In the genomic region with DNA sequence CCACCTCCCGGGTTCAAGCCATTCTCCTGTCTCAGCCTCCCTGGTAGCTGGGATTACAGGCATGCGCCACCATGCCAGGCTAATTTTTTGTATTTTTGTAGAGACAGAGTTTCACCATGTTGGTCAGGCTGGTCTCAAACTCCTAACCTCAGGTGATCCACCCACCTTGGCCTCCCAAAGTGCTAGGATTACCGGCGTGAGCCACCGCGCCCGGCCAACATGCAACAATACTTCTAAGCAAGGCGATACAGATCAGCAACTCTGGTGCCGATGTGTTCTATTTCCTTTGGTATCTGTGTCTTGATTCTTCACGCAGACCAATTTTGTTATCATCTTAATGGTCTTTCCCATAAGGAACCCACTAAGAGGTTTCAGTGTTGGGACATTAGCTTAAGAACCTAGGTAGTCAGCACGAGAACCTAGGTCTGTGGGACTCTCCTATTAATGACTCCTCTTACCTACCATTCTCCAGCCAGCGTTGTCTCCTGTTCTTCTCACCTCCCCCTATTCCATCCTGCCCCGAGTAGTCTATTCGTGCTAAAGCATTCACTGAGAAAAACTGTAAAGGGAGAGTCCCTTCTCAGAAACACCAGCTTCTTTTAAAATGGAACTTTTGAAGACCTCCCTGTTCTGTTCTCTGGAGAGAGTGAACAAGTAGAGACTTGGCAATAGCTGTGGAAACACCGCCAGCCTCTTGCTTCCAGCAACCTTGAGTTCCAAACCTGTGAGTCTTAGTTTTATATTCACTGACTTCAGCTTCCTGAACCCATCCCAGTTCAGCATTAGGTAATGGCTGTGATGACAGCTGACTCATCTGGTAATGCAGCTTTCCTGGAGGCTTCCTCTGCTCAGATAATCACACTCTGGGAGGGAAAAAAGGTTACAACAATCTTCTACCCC, we compare ENCODE assay signal across 9 cellular contexts.
A peak's percentile ranks its signal among the peaks of the same experiment; 100 is the strongest.
DNase-seq lines count a peak whose midpoint lies in the region; ATAC-seq and TF ChIP-seq lines count a peak whose summit lies in the region.
"Had no signal": no experiment of that assay in that cellular context is flagged by ENCODE, and none has a peak within 500 bp of the region (broad histone marks: within the 10 kb centered on the region; RNA-seq: fewer than 3 reads in every experiment).

No MANE protein-coding gene starts in this region.

- no peak for TF ChIP-seq CTCF in PC-3 (conservative IDR thresholded peaks at IDR 0.05; ENCODE audit: low read depth, low read length)

- H3K79me2 ChIP-seq in PC-3 (ENCODE audit: low read length), result no peaks in the 10 kb centered on the region

- H3K9me3 Mint-ChIP-seq in CD8-positive, alpha-beta memory T cell, result peaks cover 0 to 5% (median 0%) of the 10 kb centered on the region in 5 donors

- H3K27me3 ChIP-seq in CD8-positive, alpha-beta memory T cell (ENCODE audit: insufficient read depth, low read length, poor library complexity, severe bottlenecking), result no peaks in the 10 kb centered on the region
- no peaks in the 10 kb centered on the region for H3K27me3 ChIP-seq in PC-3 (ENCODE audit: low read length)

- no peaks in the 10 kb centered on the region for H3K4me1 Mint-ChIP-seq in CD8-positive, alpha-beta memory T cell

- DNase-seq in CD8-positive, alpha-beta memory T cell, result no peak
- DNase-seq in PC-3 (peak; percentile 98), fibroblast of peridontal ligament (ENCODE audit: extremely low read depth) (peak; percentile 83), pons (ENCODE audit: low spot score) (peak; percentile 11), NCI-H524 (lab: John Stamatoyannopoulos, UW) (no peak), NCI-H1694 treated with DMSO at 0.1 percent for 48 hours (lab: John Stamatoyannopoulos, UW) (no peak)
- no peak for DNase-seq in activated CD4-positive, CD25-positive, alpha-beta regulatory T cell treated with anti-CD3 and anti-CD28 coated beads, Interleukin-2, amount 50 U/mL, for 72 hours
- DNase-seq: stimulated activated CD4-positive, alpha-beta T cell treated with anti-CD3 and anti-CD28 coated beads, Interleukin-4, amount 100 ng/mL, for 4 hours had no signal

- peak overlapping the region; percentile 58 for H2AFZ ChIP-seq in PC-3 (ENCODE audit: low read length)

- H3K27ac ChIP-seq in CD8-positive, alpha-beta memory T cell (ENCODE audit: low read depth, low read length), result peak overlapping the region; percentile 43
- H3K27ac ChIP-seq in PC-3 (ENCODE audit: low read length), result peak overlapping the region; percentile 99

- H3K9me3 ChIP-seq in CD8-positive, alpha-beta memory T cell (ENCODE audit: low read length), result no peaks in the 10 kb centered on the region
- no peaks in the 10 kb centered on the region for H3K9me3 ChIP-seq in PC-3 (ENCODE audit: low read length)

- H3K9me2 ChIP-seq in PC-3 (replicated peaks; ENCODE audit: low read length), result no peaks in the 10 kb centered on the region

- no peaks in the 10 kb centered on the region for H3K27me3 Mint-ChIP-seq in CD8-positive, alpha-beta memory T cell

- POLR2A ChIA-PET in CD8-positive, alpha-beta memory T cell (lab: Charles Lee), result no interaction called here
- POLR2A ChIA-PET in PC-3 (lab: Charles Lee; ENCODE audit: unreplicated experiment), result interaction anchor here (0.6 to 1.5 kb wide), 5 partner anchors 54 to 1426 kb away, joined by 3 to 9 read pairs (median 7); no protein-coding TSS in a partner anchor

- no peaks in the 10 kb centered on the region for H4K20me1 ChIP-seq in PC-3 (ENCODE audit: low read length)

- intact Hi-C loops in PC-3 (cut with micrococcal nuclease), result loop anchor here (1.0 kb wide), 2 partner anchors 8 to 55 kb away; no protein-coding TSS in a partner anchor

- no peak overlapping the region for H3K4me3 ChIP-seq in CD8-positive, alpha-beta memory T cell (ENCODE audit: low read length)
- peak overlapping the region; percentile 64 for H3K4me3 ChIP-seq in PC-3 (ENCODE audit: low read length)

- peak overlapping the region in 1 of 8 donors; percentile 57 for H3K27ac Mint-ChIP-seq in CD8-positive, alpha-beta memory T cell

- peak overlapping the region; percentile 87 for H3K9ac ChIP-seq in PC-3 (ENCODE audit: low read length)

- no peak overlapping the region for H3K4me3 Mint-ChIP-seq in CD8-positive, alpha-beta memory T cell

- H3K36me3 Mint-ChIP-seq in CD8-positive, alpha-beta memory T cell, result peaks cover 2 to 8% (median 3%) of the 10 kb centered on the region in 3 donors

- peak overlapping the region; percentile 93 for H3K4me2 ChIP-seq in PC-3 (ENCODE audit: low read length)

- H3K4me1 ChIP-seq in CD8-positive, alpha-beta memory T cell (ENCODE audit: insufficient read depth, low read length), result no peaks in the 10 kb centered on the region
- peaks cover 38% of the 10 kb centered on the region for H3K4me1 ChIP-seq in PC-3 (ENCODE audit: insufficient read depth, low read length)

- BruUV-seq in PC-3 (replicated peaks; lab: Mats Ljungman, UMichigan), result TSS peak; percentile 88

- H3K36me3 ChIP-seq in CD8-positive, alpha-beta memory T cell (ENCODE audit: insufficient read depth, low read length), result no peaks in the 10 kb centered on the region
- no peaks in the 10 kb centered on the region for H3K36me3 ChIP-seq in PC-3 (ENCODE audit: low read depth, low read length)

- peaks cover 14% of the 10 kb centered on the region for H3F3A ChIP-seq in PC-3 (ENCODE audit: low read length, unreplicated experiment)

- CTCF ChIA-PET in CD8-positive, alpha-beta memory T cell (lab: Charles Lee), result no interaction called here
- CTCF ChIA-PET in PC-3 (lab: Charles Lee), result interaction anchor here (0.6 to 0.7 kb wide), 3 partner anchors 11 to 59 kb away, joined by 3 to 4 read pairs (median 4); no protein-coding TSS in a partner anchor

- ATAC-seq in PC-3 (peak; percentile 84), HG02840 (IDR thresholded peaks at IDR 0.05; ENCODE audit: low FRiP score, unreplicated experiment) (no peak)

Comparison
In these comparisons a context has a peak if more than half of its experiments do, and no peak if none do; other contexts are left out.
1. DNase-seq: peak in PC-3 (single experiment), fibroblast of peridontal ligament (single experiment) and pons (single experiment); none in CD8-positive, alpha-beta memory T cell (0 of 5), activated CD4-positive, CD25-positive, alpha-beta regulatory T cell treated with anti-CD3 and anti-CD28 coated beads, Interleukin-2, amount 50 U/mL, for 72 hours (single experiment), NCI-H524 (0 of 2) and NCI-H1694 treated with DMSO at 0.1 percent for 48 hours (single experiment).